ENCODE assay signal across 26 cellular contexts in the genomic region with DNA sequence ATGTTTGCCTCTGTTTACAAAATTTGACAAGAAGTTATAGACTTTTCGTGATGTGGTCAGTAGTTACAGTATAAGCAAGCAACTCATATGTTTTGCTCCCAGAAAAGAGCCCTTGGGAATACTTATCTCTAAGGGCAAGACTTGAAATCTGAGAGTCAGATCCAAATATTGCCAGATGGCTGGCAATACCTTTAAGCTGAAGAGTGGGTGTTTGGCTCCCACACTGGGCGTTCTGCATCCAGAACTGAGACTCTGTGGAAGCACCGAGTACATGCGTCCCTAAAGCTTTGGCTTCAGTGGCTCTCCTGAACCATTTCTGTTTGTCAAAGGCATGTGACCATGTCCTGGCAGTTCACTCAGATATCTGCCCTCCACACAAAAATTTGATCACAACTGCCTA.
DNase-seq lines count a peak whose midpoint lies in the region; ATAC-seq and TF ChIP-seq lines count a peak whose summit lies in the region.
"Had no signal": no experiment of that assay in that cellular context is flagged by ENCODE, and none has a peak within 500 bp of the region (broad histone marks: within the 10 kb centered on the region; RNA-seq: fewer than 3 reads in every experiment).

No MANE protein-coding gene starts in this region.

- peak; percentile 64 for DNase-seq in D341Med (ENCODE audit: low spot score)
- DNase-seq in NCI-H82 (lab: John Stamatoyannopoulos, UW): peak; percentile 87
- no peak for DNase-seq in left lobe of liver (ENCODE audit: low spot score)
- no peak for DNase-seq in SHP77 treated with DMSO at 0.1 percent for 48 hours (lab: John Stamatoyannopoulos, UW)
- no peak for DNase-seq in GM19240 (ENCODE audit: insufficient read length, low spot score)
- DNase-seq: activated CD4-positive, alpha-beta memory T cell treated with anti-CD3 and anti-CD28 coated beads for 36 hours; activated CD4-positive, alpha-beta T cell treated with anti-CD3 and anti-CD28 coated beads for 1 hour; activated CD8-positive, alpha-beta memory T cell treated with anti-CD3 and anti-CD28 coated beads, Interleukin-2, amount 50 U/mL, for 4 hours; activated naive CD4-positive, alpha-beta T cell treated with Interleukin-2 at 50 U/mL for 16 hours; central memory CD4-positive, alpha-beta T cell; cortex of kidney; effector memory CD4-positive, alpha-beta T cell; H7; Karpas-422; kidney; NCI-H1436; NCI-H2107; NCI-H510A treated with DMSO at 0.1 percent for 48 hours; occipital lobe; SHP77; stimulated activated naive B cell treated with anti-CD40 and anti-IgM and Interleukin-4, amounts not matched to agents 10 μg/mL and 1 μg/mL and 100 μg/mL, for 72 hours; substantia nigra had no signal

- no peak overlapping the region for H3K4me3 ChIP-seq in HEK293 (ENCODE audit: low read depth, low read length)

- H3K4me1 ChIP-seq in HEK293 (ENCODE audit: control insufficient read depth, insufficient read depth, low read length): peaks cover 23% of the 10 kb centered on the region

- POLR2A ChIA-PET in HEK293 (lab: Yijun Ruan, JAX): no interaction called here

- H3K27ac ChIP-seq in HEK293 (ENCODE audit: extremely low read depth, low read depth, low read length): no peak overlapping the region
- H3K27ac ChIP-seq: C4-2B had no signal

- peak; percentile 32 for ATAC-seq in left lobe of liver
- no peak for ATAC-seq in HG03457 (IDR thresholded peaks at IDR 0.05; ENCODE audit: unreplicated experiment)
- ATAC-seq: natural killer cell treated with Interleukin-12 subunit alpha and Interleukin-12 subunit beta and Interleukin-15 and Interleukin-18, amount 100 ng/mL, for 72 hours; stimulated activated naive B cell treated with anti-CD40 and anti-IgM and Interleukin-4, amounts not matched to agents 10 μg/mL and 1 μg/mL and 100 μg/mL, for 72 hours had no signal

- TF ChIP-seq CTCF in HEK293 (tag by site-specific recombination; IDR thresholded peaks at IDR 0.05): no peak

- CTCF ChIA-PET in HEK293 (lab: Yijun Ruan, JAX): no interaction called here

- H3K36me3 ChIP-seq in HEK293 (ENCODE audit: control insufficient read depth in 2 of 2, insufficient read depth in 1 of 2, low read length in 2 of 2): no peaks in the 10 kb centered on the region

- H3K9me3 ChIP-seq in HEK293 (ENCODE audit: control insufficient read depth, insufficient read depth, low read depth, low read length): no peaks in the 10 kb centered on the region

TF ChIP-seq in HEK293, 187 proteins besides CTCF, POLR2A, EP300 and RAD21:
- TF ChIP-seq ZNF621 (tag by site-specific recombination; IDR thresholded peaks at IDR 0.05) (no peak), ZNF664 (tag by site-specific recombination; IDR thresholded peaks at IDR 0.05) (no peak), ZFHX2 (tag by site-specific recombination; conservative IDR thresholded peaks at IDR 0.05) (peak; percentile 59), ZNF501 (tag by site-specific recombination; IDR thresholded peaks at IDR 0.05) (no peak), ZNF221 (tag by site-specific recombination; IDR thresholded peaks at IDR 0.05; ENCODE audit: borderline replicate concordance) (no peak), ZNF16 (tag by site-specific recombination; IDR thresholded peaks at IDR 0.05; ENCODE audit: low read depth) (no peak), ZNF214 (tag by site-specific recombination; IDR thresholded peaks at IDR 0.05; ENCODE audit: borderline replicate concordance) (no peak), ZBTB17 (tag by site-specific recombination; IDR thresholded peaks at IDR 0.05) (no peak), ZIC2 (tag by site-specific recombination; IDR thresholded peaks at IDR 0.05) (no peak), ZNF560 (tag by site-specific recombination; IDR thresholded peaks at IDR 0.05; ENCODE audit: borderline replicate concordance) (no peak), KLF9 (tag by site-specific recombination; IDR thresholded peaks at IDR 0.05; ENCODE audit: low read depth) (no peak), EGR2 (tag by site-specific recombination; IDR thresholded peaks at IDR 0.05; ENCODE audit: low read depth) (0 out of 2 replicates have a peak, but pooled peaks have one; percentile 25), BCL11B (tag by site-specific recombination; IDR thresholded peaks at IDR 0.05; ENCODE audit: low read depth) (no peak), SCRT1 (tag by site-specific recombination; IDR thresholded peaks at IDR 0.05; ENCODE audit: borderline replicate concordance) (no peak), ZNF629 (tag by site-specific recombination; IDR thresholded peaks at IDR 0.05) (no peak), ZNF654 (tag by site-specific recombination; IDR thresholded peaks at IDR 0.05; ENCODE audit: low read depth) (no peak), SCRT2 (tag by site-specific recombination; IDR thresholded peaks at IDR 0.05) (no peak), TRIM28 (IDR thresholded peaks at IDR 0.05; ENCODE audit: borderline replicate concordance, low read length) (0 out of 2 replicates have a peak, but pooled peaks have one; percentile 31), ZBTB8A (tag by site-specific recombination; IDR thresholded peaks at IDR 0.05) (no peak), ZNF600 (tag by site-specific recombination; IDR thresholded peaks at IDR 0.05) (peak; percentile 63), ZNF701 (tag by site-specific recombination; IDR thresholded peaks at IDR 0.05) (no peak)

Comparison
In these comparisons a context has a peak if more than half of its experiments do, and no peak if none do; other contexts are left out.
1. DNase-seq: peak in D341Med (single experiment) and NCI-H82 (single experiment); none in left lobe of liver (single experiment), SHP77 treated with DMSO at 0.1 percent for 48 hours (single experiment) and GM19240 (single experiment).